9 cellular contexts compared by ENCODE assay signal in genomic region chr19:15672580-15673175, GRCh38. TPM values are rescaled to one million over a fixed set of nuclear protein-coding genes. Genes with fewer than 3 reads are reported as not detected.
DNase-seq lines count a peak whose midpoint lies in the region; ATAC-seq, FAIRE-seq and TF ChIP-seq lines count a peak whose summit lies in the region.
"Had no signal": no experiment of that assay in that cellular context is flagged by ENCODE, and none has a peak within 500 bp of the region (broad histone marks: within the 10 kb centered on the region; RNA-seq: fewer than 3 reads in every experiment).

TSS of gene CYP4F12 (plus strand) at chr19:15673087. CDS start at chr19:15673530, 443 bp downstream.

- no peaks in the 10 kb centered on the region for H3K4me1 ChIP-seq in pancreas

- peak; percentile 61 for DNase-seq in DMS153 (lab: John Stamatoyannopoulos, UW)
- DNase-seq in NCI-H446 (lab: John Stamatoyannopoulos, UW): peak; percentile 42 to 75
- DNase-seq in epithelial cell of prostate (ENCODE audit: low read depth, low spot score): peak; percentile 16
- peak; percentile 27 to 71 (median 45) for DNase-seq in pancreas
- DNase-seq in H7: no peak

- peak; percentile 89 for FAIRE-seq in pancreas (lab: Jason Lieb, UNC)
- FAIRE-seq: GM12892 had no signal

- H3K4me3 ChIP-seq in pancreas (no peak within 1 kb of the TSS), H7 (ENCODE audit: insufficient read depth, low read depth, low read length) (no peak within 1 kb of the TSS)

- no peak within 1 kb of the TSS for H3K27ac ChIP-seq in epithelial cell of prostate
- H3K27ac ChIP-seq in pancreas: no peak within 1 kb of the TSS

- no peaks in the 10 kb centered on the region for H3K9me3 ChIP-seq in pancreas

- no peaks in the 10 kb centered on the region for H3K27me3 ChIP-seq in pancreas
- H3K27me3 ChIP-seq in H7 (ENCODE audit: control insufficient read depth, insufficient read depth, low read length): no peaks in the 10 kb centered on the region

- no peaks in the 10 kb centered on the region for H3K36me3 ChIP-seq in pancreas
- H3K36me3 ChIP-seq in H7 (replicated peaks; ENCODE audit: control insufficient read depth, insufficient read depth, low read length): no peaks in the 10 kb centered on the region

- intact Hi-C loops in pancreas (cut with DNase I): no loop called here

- peak; percentile 48 to 92 (median 84) for ATAC-seq in pancreas
- ATAC-seq in GM19395 (IDR thresholded peaks at IDR 0.05; ENCODE audit: unreplicated experiment): no peak
- no peak for ATAC-seq in HG03521 (IDR thresholded peaks at IDR 0.05; ENCODE audit: unreplicated experiment)
- no peak for ATAC-seq in HG02970 (IDR thresholded peaks at IDR 0.05; ENCODE audit: low FRiP score, unreplicated experiment)

- no peak for TF ChIP-seq CTCF in pancreas (IDR thresholded peaks at IDR 0.05)

- 39 to 50% methylated on average over 6 of the region's 6 CpGs for WGBS in pancreas, 2 donors

RNA-seq across cellular contexts. Expression of gene CYP4F12, which starts in this region (rescaled TPM):
- total RNA-seq in pancreas: 1 to 10 TPM in 1 of 6 donors, under 1 TPM in 5; 0.28 to 2.0 (median 0.63) TPM
- 1 to 10 TPM; 3.4 to 6.1 TPM for polyA plus RNA-seq in pancreas
- total RNA-seq in H7 (2014; rRNA removed; shearing (Covaris generic)): not detected in 2 replicates

Comparison
In these comparisons a context has a peak if more than half of its experiments do, and no peak if none do; other contexts are left out.
1. ATAC-seq: peak in pancreas (4 of 4); none in GM19395 (single experiment), HG03521 (single experiment) and HG02970 (single experiment).